In genomic region chr1:53264048-53264447, GRCh38 we compare ENCODE assay signal across 37 cellular contexts. TPM values are rescaled to one million over a fixed set of nuclear protein-coding genes. Genes with fewer than 3 reads are reported as not detected.
DNase-seq lines count a peak whose midpoint lies in the region; ATAC-seq, FAIRE-seq and TF ChIP-seq lines count a peak whose summit lies in the region.
"Had no signal": no experiment of that assay in that cellular context is flagged by ENCODE, and none has a peak within 500 bp of the region (broad histone marks: within the 10 kb centered on the region; RNA-seq: fewer than 3 reads in every experiment).

No MANE protein-coding gene starts in this region.

- no peak overlapping the region for H3K14ac ChIP-seq in neuronal stem cell (ENCODE audit: low read length)

- intact Hi-C loops in natural killer cell (cut with micrococcal nuclease) (no loop called here), kidney (cut with DNase I) (no loop called here), spleen (cut with DNase I; ENCODE audit: low total_unique reads) (no loop called here)

- H3K9me3 Mint-ChIP-seq in natural killer cell treated with Interleukin-12 subunit alpha and Interleukin-12 subunit beta and Interleukin-15 and Interleukin-18, amount 100 ng/mL, for 72 hours: no peaks in the 10 kb centered on the region
- H3K9me3 Mint-ChIP-seq in natural killer cell: no peaks in the 10 kb centered on the region
- H3K9me3 Mint-ChIP-seq: CD14-positive monocyte; CD4-positive, alpha-beta memory T cell; CD4-positive, alpha-beta T cell; CD8-positive, alpha-beta memory T cell; CD8-positive, alpha-beta T cell had no signal

- no peak overlapping the region for H2BK120ac ChIP-seq in neuronal stem cell (ENCODE audit: low read depth, low read length)

- no CpG with 5 or more reads among the region's 11 CpGs for WGBS in neuronal stem cell (ENCODE audit: extremely low coverage in 2 of 2, insufficient read length in 2 of 2, insufficient replicate concordance in 1 of 2), 2 donors
- 97 to 100% (median 98%) methylated on average over 8 to 11 of the region's 11 CpGs for WGBS in spleen, 5 donors
- WGBS in small intestine, 3 donors: 95 to 97% (median 96%) methylated on average over 11 of the region's 11 CpGs

- no peak overlapping the region for H3K4ac ChIP-seq in neuronal stem cell (ENCODE audit: low read length)

- H2BK12ac ChIP-seq in neuronal stem cell (ENCODE audit: low read length): no peak overlapping the region

- peak; percentile 2 for DNase-seq in natural killer cell treated with Interleukin-12 subunit alpha and Interleukin-12 subunit beta and Interleukin-15 and Interleukin-18, amount 100 ng/mL, for 72 hours (ENCODE audit: low spot score)
- no peak for DNase-seq in natural killer cell
- DNase-seq in kidney: peak; percentile 59
- DNase-seq in neuronal stem cell (ENCODE audit: low spot score): no peak
- DNase-seq in spleen: peak; percentile 41
- DNase-seq in small intestine: no peak
- no peak for DNase-seq in effector CD8-positive, alpha-beta T cell (lab: John Stamatoyannopoulos, UW)
- DNase-seq: 8988T; ACHN; AML-193; BE2C; C1 segment of cervical spinal cord; Caco-2; Calu3; CD4-positive, alpha-beta memory T cell; CD4-positive, alpha-beta T cell; CD4-positive, CD25-positive, alpha-beta regulatory T cell; CD8-positive, alpha-beta memory T cell; CD8-positive, alpha-beta T cell; COR-L47; DMS 273 treated with DMSO at 0.1 percent for 48 hours; DMS153; DMS53; DMS79; DMS79 treated with DMSO at 0.1 percent for 48 hours; DND-41; EL had no signal

- no peak overlapping the region for H3K4me3 Mint-ChIP-seq in natural killer cell treated with Interleukin-12 subunit alpha and Interleukin-12 subunit beta and Interleukin-15 and Interleukin-18, amount 100 ng/mL, for 72 hours
- no peak overlapping the region for H3K4me3 Mint-ChIP-seq in natural killer cell
- H3K4me3 Mint-ChIP-seq: B cell; CD14-positive monocyte; CD4-positive, alpha-beta memory T cell; CD4-positive, alpha-beta T cell; CD4-positive, CD25-positive, alpha-beta regulatory T cell; CD8-positive, alpha-beta memory T cell; CD8-positive, alpha-beta T cell had no signal

- H3K9me3 ChIP-seq in kidney (ENCODE audit: control insufficient read depth in 1 of 2, low read length in 2 of 2): no peaks in the 10 kb centered on the region
- H3K9me3 ChIP-seq in neuronal stem cell (replicated peaks in 1 of 2; ENCODE audit: control insufficient read depth in 2 of 2, insufficient read depth in 1 of 2, low read depth in 1 of 2, low read length in 2 of 2): peaks cover 0 to 2% of the 10 kb centered on the region in 2 donors
- H3K9me3 ChIP-seq in spleen: no peaks in the 10 kb centered on the region
- H3K9me3 ChIP-seq in small intestine (ENCODE audit: control insufficient read depth, low read depth): no peaks in the 10 kb centered on the region
- H3K9me3 ChIP-seq: A549; BE2C; BLaER1; BLaER1 treated with 17β-estradiol and CSF1 and Interleukin-3, amounts not matched to agents 10 nM and 100 nM; Caco-2 had no signal

- no peak overlapping the region for H3K4me2 ChIP-seq in neuronal stem cell (ENCODE audit: insufficient read depth, low read length, poor library complexity, severe bottlenecking)
- H3K4me2 ChIP-seq: A549; BLaER1; BLaER1 treated with 17β-estradiol and CSF1 and Interleukin-3, amounts not matched to agents 10 nM and 100 nM had no signal

- H3K79me1 ChIP-seq in neuronal stem cell (ENCODE audit: low read depth, low read length): no peaks in the 10 kb centered on the region

- H3K4me1 Mint-ChIP-seq in natural killer cell treated with Interleukin-12 subunit alpha and Interleukin-12 subunit beta and Interleukin-15 and Interleukin-18, amount 100 ng/mL, for 72 hours (ENCODE audit: low read depth in 2 of 2): no peaks in the 10 kb centered on the region
- H3K4me1 Mint-ChIP-seq in natural killer cell: no peaks in the 10 kb centered on the region
- H3K4me1 Mint-ChIP-seq: CD14-positive monocyte; CD4-positive, alpha-beta memory T cell; CD4-positive, CD25-positive, alpha-beta regulatory T cell; CD8-positive, alpha-beta memory T cell had no signal

- no peak overlapping the region for H3K18ac ChIP-seq in neuronal stem cell (ENCODE audit: low read length)

- peak overlapping the region; percentile 40 for H2BK5ac ChIP-seq in neuronal stem cell (ENCODE audit: low read length)

- H3K36me3 ChIP-seq in kidney (ENCODE audit: control insufficient read depth in 1 of 2, insufficient read depth in 2 of 2, low read length in 2 of 2) (no peaks in the 10 kb centered on the region), neuronal stem cell (replicated peaks in 1 of 2; ENCODE audit: control insufficient read depth in 2 of 2, insufficient read depth in 2 of 2, low read length in 2 of 2) (peaks cover 74 to 97% of the 10 kb centered on the region in 2 donors), spleen (peaks cover 0 to 82% (median 16%) of the 10 kb centered on the region in 6 donors), small intestine (ENCODE audit: control insufficient read depth in 2 of 2, insufficient read depth in 2 of 2, low read length in 2 of 2) (no peaks in the 10 kb centered on the region)

- TF ChIP-seq POLR2A in spleen (IDR thresholded peaks at IDR 0.05): no peak

- no peak overlapping the region for H3K4me3 ChIP-seq in kidney (ENCODE audit: low read length in 2 of 2)
- no peak overlapping the region for H3K4me3 ChIP-seq in neuronal stem cell (ENCODE audit: low read length in 2 of 2)
- no peak overlapping the region for H3K4me3 ChIP-seq in spleen
- H3K4me3 ChIP-seq in small intestine (ENCODE audit: low read depth in 1 of 2, low read length in 2 of 2): no peak overlapping the region
- H3K4me3 ChIP-seq: A549; BLaER1; BLaER1 treated with 17β-estradiol and CSF1 and Interleukin-3, amounts not matched to agents 10 nM and 100 nM had no signal

- H3K4me1 ChIP-seq in kidney (ENCODE audit: control insufficient read depth in 1 of 2, insufficient read depth in 1 of 2, low read depth in 1 of 2, low read length in 2 of 2) (no peaks in the 10 kb centered on the region), neuronal stem cell (ENCODE audit: control insufficient read depth in 2 of 2, insufficient read depth in 1 of 2, low read depth in 1 of 2, low read length in 2 of 2) (no peaks in the 10 kb centered on the region), spleen (no peaks in the 10 kb centered on the region), small intestine (ENCODE audit: control insufficient read depth in 2 of 2, insufficient read depth in 1 of 2, low read depth in 1 of 2, low read length in 1 of 2) (no peaks in the 10 kb centered on the region)
- H3K4me1 ChIP-seq: A549; BE2C; BLaER1; BLaER1 treated with 17β-estradiol and CSF1 and Interleukin-3, amounts not matched to agents 10 nM and 100 nM; Caco-2 had no signal

- H2AK5ac ChIP-seq in neuronal stem cell (ENCODE audit: low read depth, low read length): no peak overlapping the region

- H3K27me3 ChIP-seq in neuronal stem cell (ENCODE audit: control insufficient read depth in 3 of 3, insufficient read depth in 3 of 3, low read depth in 1 of 3, low read length in 3 of 3) (no peaks in the 10 kb centered on the region), spleen (replicated peaks in 1 of 7) (no peaks in the 10 kb centered on the region), small intestine (ENCODE audit: control insufficient read depth in 2 of 2, insufficient read depth in 2 of 2, low read length in 2 of 2) (no peaks in the 10 kb centered on the region)
- H3K27me3 ChIP-seq: BE2C; BLaER1; BLaER1 treated with 17β-estradiol and CSF1 and Interleukin-3, amounts not matched to agents 10 nM and 100 nM had no signal

- H3K27ac Mint-ChIP-seq in natural killer cell treated with Interleukin-12 subunit alpha and Interleukin-12 subunit beta and Interleukin-15 and Interleukin-18, amount 100 ng/mL, for 72 hours: no peak overlapping the region
- no peak overlapping the region for H3K27ac Mint-ChIP-seq in natural killer cell
- H3K27ac Mint-ChIP-seq: B cell; CD4-positive, alpha-beta T cell; CD4-positive, CD25-positive, alpha-beta regulatory T cell; CD8-positive, alpha-beta T cell had no signal

- H4K91ac ChIP-seq in neuronal stem cell (ENCODE audit: low read depth, low read length, poor library complexity): no peak overlapping the region

- TF ChIP-seq CTCF in natural killer cell (IDR thresholded peaks at IDR 0.05) (no peak), kidney (IDR thresholded peaks at IDR 0.05; ENCODE audit: borderline replicate concordance, extremely low read depth, insufficient read depth) (no peak), spleen (IDR thresholded peaks at IDR 0.05 in 8 of 11, conservative IDR thresholded peaks at IDR 0.05 in 3 of 11) (no peak)

- no peak for ATAC-seq in natural killer cell treated with Interleukin-12 subunit alpha and Interleukin-12 subunit beta and Interleukin-15 and Interleukin-18, amount 100 ng/mL, for 72 hours
- no peak for ATAC-seq in natural killer cell
- no peak for ATAC-seq in GM21723 (IDR thresholded peaks at IDR 0.05; ENCODE audit: unreplicated experiment)
- ATAC-seq: A549; CD8-positive, alpha-beta T cell had no signal

- peaks cover 23% of the 10 kb centered on the region for H3K36me3 Mint-ChIP-seq in natural killer cell treated with Interleukin-12 subunit alpha and Interleukin-12 subunit beta and Interleukin-15 and Interleukin-18, amount 100 ng/mL, for 72 hours
- no peaks in the 10 kb centered on the region for H3K36me3 Mint-ChIP-seq in natural killer cell

- no peak overlapping the region for H4K8ac ChIP-seq in neuronal stem cell (ENCODE audit: low read depth, low read length)

- H2AFZ ChIP-seq in neuronal stem cell (ENCODE audit: low read length): no peak overlapping the region

- no peak overlapping the region for H3K23ac ChIP-seq in neuronal stem cell (ENCODE audit: low read depth, low read length, poor library complexity)

- no peaks in the 10 kb centered on the region for H3K27me3 Mint-ChIP-seq in natural killer cell treated with Interleukin-12 subunit alpha and Interleukin-12 subunit beta and Interleukin-15 and Interleukin-18, amount 100 ng/mL, for 72 hours
- no peaks in the 10 kb centered on the region for H3K27me3 Mint-ChIP-seq in natural killer cell (ENCODE audit: low read depth in 2 of 2)
- H3K27me3 Mint-ChIP-seq: B cell; CD4-positive, alpha-beta memory T cell; CD4-positive, alpha-beta T cell; CD4-positive, CD25-positive, alpha-beta regulatory T cell; CD8-positive, alpha-beta memory T cell had no signal

- no peak overlapping the region for H3K27ac ChIP-seq in kidney (ENCODE audit: low read depth in 2 of 2, low read length in 2 of 2)
- no peak overlapping the region for H3K27ac ChIP-seq in neuronal stem cell (replicated peaks; ENCODE audit: low read length)
- H3K27ac ChIP-seq in spleen: no peak overlapping the region
- H3K27ac ChIP-seq in small intestine (ENCODE audit: low read depth in 1 of 2, low read length in 1 of 2): no peak overlapping the region
- H3K27ac ChIP-seq: 22Rv1; A549; BLaER1; BLaER1 treated with 17β-estradiol and CSF1 and Interleukin-3, amounts not matched to agents 10 nM and 100 nM; C4-2B had no signal

- H3K9ac ChIP-seq in kidney (ENCODE audit: low read length in 2 of 2): no peak overlapping the region
- H3K9ac ChIP-seq in neuronal stem cell (ENCODE audit: low read depth, low read length, poor library complexity): no peak overlapping the region
- H3K9ac ChIP-seq: BLaER1; BLaER1 treated with 17β-estradiol and CSF1 and Interleukin-3, amounts not matched to agents 10 nM and 100 nM had no signal

- H2BK15ac ChIP-seq in neuronal stem cell (ENCODE audit: low read length): no peak overlapping the region

- FAIRE-seq in kidney (lab: Jason Lieb, UNC) (no peak), small intestine (lab: Jason Lieb, UNC) (no peak)
- FAIRE-seq: A204.1, A549, D721Med had no signal

RNA-seq across cellular contexts. Expression of gene MAGOH, which starts 25.7 kb away (rescaled TPM):
- 10 to 100 TPM; 62.6 to 65.4 TPM for total RNA-seq in natural killer cell treated with Interleukin-12 subunit alpha and Interleukin-12 subunit beta and Interleukin-15 and Interleukin-18, amount 100 ng/mL, for 72 hours
- total RNA-seq in natural killer cell: 10 to 100 TPM; 48.6 to 70.4 (median 69.2) TPM
- total RNA-seq in kidney: 39.4 TPM
- 64.6 TPM for polyA plus RNA-seq in kidney (ENCODE audit: insufficient read depth, low read depth, low replicate concordance)
- polyA plus RNA-seq in neuronal stem cell (2013, experiment 1 of 2): 141 TPM
- polyA plus RNA-seq in neuronal stem cell (2013, experiment 2 of 2): 139 TPM
- 10 to 100 TPM; 26.5 to 39.7 (median 34.1) TPM for total RNA-seq in spleen
- 100 to 1,000 TPM in 2 of 3 donors, 10 to 100 TPM in 1; 83.9 to 105 (median 104) TPM for polyA plus RNA-seq in spleen
- 100 to 1,000 TPM in 1 of 3 donors, 10 to 100 TPM in 2; 72.7 to 116 (median 97.7) TPM for polyA plus RNA-seq in small intestine

RNA-seq across cellular contexts. Expression of gene CZIB, which starts 43.6 kb away (rescaled TPM):
- 10 to 100 TPM; 37.5 to 44.5 TPM for total RNA-seq in natural killer cell treated with Interleukin-12 subunit alpha and Interleukin-12 subunit beta and Interleukin-15 and Interleukin-18, amount 100 ng/mL, for 72 hours
- total RNA-seq in natural killer cell (10 to 100 TPM; 39.6 to 49.7 (median 40.5) TPM), kidney (54.1 TPM), spleen (10 to 100 TPM; 35.3 to 49.9 (median 45.2) TPM)
- polyA plus RNA-seq in kidney (ENCODE audit: insufficient read depth, low read depth, low replicate concordance) (76.5 TPM), spleen (10 to 100 TPM; 63.7 to 71.8 (median 71.7) TPM), small intestine (10 to 100 TPM; 40.0 to 53.9 (median 45.4) TPM)
- polyA plus RNA-seq in neuronal stem cell (2013, experiment 1 of 2): 86.8 TPM
- 85.5 TPM for polyA plus RNA-seq in neuronal stem cell (2013, experiment 2 of 2)

Comparison
In these comparisons a context has a peak if more than half of its experiments do, and no peak if none do; other contexts are left out.
1. DNase-seq: peak in natural killer cell treated with Interleukin-12 subunit alpha and Interleukin-12 subunit beta and Interleukin-15 and Interleukin-18, amount 100 ng/mL, for 72 hours (single experiment), kidney (single experiment) and spleen (single experiment); none in natural killer cell (single experiment), neuronal stem cell (single experiment), small intestine (single experiment) and effector CD8-positive, alpha-beta T cell (single experiment).